21 cellular contexts compared by ENCODE assay signal in genomic region chr17:18121201-18121600, GRCh38. TPM values are rescaled to one million over a fixed set of nuclear protein-coding genes. Genes with fewer than 3 reads are reported as not detected.
DNase-seq lines count a peak whose midpoint lies in the region; ATAC-seq, FAIRE-seq and TF ChIP-seq lines count a peak whose summit lies in the region.
"Had no signal": no experiment of that assay in that cellular context is flagged by ENCODE, and none has a peak within 500 bp of the region (broad histone marks: within the 10 kb centered on the region; RNA-seq: fewer than 3 reads in every experiment).

No MANE protein-coding gene starts in this region.

- no peak overlapping the region for H3K4me3 Mint-ChIP-seq in stimulated activated naive CD8-positive, alpha-beta T cell treated with anti-CD3 and anti-CD28 coated beads, Interleukin-15, amount 100 ng/mL, for 72 hours
- H3K4me3 Mint-ChIP-seq: B cell; CD4-positive, alpha-beta T cell; CD8-positive, alpha-beta T cell had no signal

- H2AFZ ChIP-seq in H1 (ENCODE audit: low read length): no peak overlapping the region
- H2AFZ ChIP-seq in MM.1S (ENCODE audit: low read length): no peak overlapping the region

- H3K23ac ChIP-seq in H1 (ENCODE audit: insufficient read length): no peak overlapping the region

- H2BK15ac ChIP-seq in H1 (ENCODE audit: low read length): no peak overlapping the region

- H3K9ac ChIP-seq in H1 (replicated peaks in 1 of 4; ENCODE audit: extremely low read depth in 1 of 4, low read depth in 3 of 4, low read length in 3 of 4): no peak overlapping the region
- no peak overlapping the region for H3K9ac ChIP-seq in MM.1S (ENCODE audit: low read length)
- H3K9ac ChIP-seq: BLaER1 treated with 17β-estradiol and CSF1 and Interleukin-3, amounts not matched to agents 10 nM and 100 nM had no signal

- no peak overlapping the region for H3K18ac ChIP-seq in H1 (ENCODE audit: extremely low read depth, low read length)

- no peak overlapping the region for H3K56ac ChIP-seq in H1 (replicated peaks; ENCODE audit: insufficient read length, low read depth, low read length)

- no peak overlapping the region for H2BK20ac ChIP-seq in H1 (ENCODE audit: low read length)

- no peaks in the 10 kb centered on the region for H3K4me1 Mint-ChIP-seq in stimulated activated naive CD8-positive, alpha-beta T cell treated with anti-CD3 and anti-CD28 coated beads, Interleukin-15, amount 100 ng/mL, for 72 hours
- H3K4me1 Mint-ChIP-seq: B cell had no signal

- H3K4me2 ChIP-seq in H1 (ENCODE audit: insufficient read depth in 1 of 2, low read depth in 2 of 2, low read length in 2 of 2) (no peak overlapping the region), MM.1S (ENCODE audit: low read depth, low read length) (no peak overlapping the region)
- H3K4me2 ChIP-seq: A549; BLaER1 treated with 17β-estradiol and CSF1 and Interleukin-3, amounts not matched to agents 10 nM and 100 nM had no signal

- POLR2A ChIA-PET in H1 (lab: Charles Lee; ENCODE audit: partially characterized antibody): interaction anchor here (0.7 to 1.7 kb wide), 3 partner anchors 11 to 50 kb away, joined by 3 to 7 read pairs (median 3); no protein-coding TSS in a partner anchor

- H2BK120ac ChIP-seq in H1 (replicated peaks; ENCODE audit: low read depth, low read length): no peak overlapping the region

- no peak for TF ChIP-seq CTCF in H1 (IDR thresholded peaks at IDR 0.05; ENCODE audit: control extremely low read depth in 1 of 3, insufficient read depth in 1 of 3, low read depth in 1 of 3, low read length in 3 of 3)
- TF ChIP-seq CTCF in MM.1S (IDR thresholded peaks at IDR 0.05; ENCODE audit: low read length): no peak

- H3K4me1 ChIP-seq in H1 (replicated peaks in 1 of 4; ENCODE audit: control insufficient read depth in 3 of 4, insufficient read depth in 4 of 4, low read length in 3 of 4) (no peaks in the 10 kb centered on the region), MM.1S (ENCODE audit: low read length) (no peaks in the 10 kb centered on the region)
- H3K4me1 ChIP-seq: A549; BLaER1 treated with 17β-estradiol and CSF1 and Interleukin-3, amounts not matched to agents 10 nM and 100 nM; Caco-2 had no signal

- no peaks in the 10 kb centered on the region for H3K9me2 ChIP-seq in MM.1S (replicated peaks; ENCODE audit: insufficient read depth, low read length)

- H2AK5ac ChIP-seq in H1 (ENCODE audit: low read depth, low read length): no peak overlapping the region

- H3K9me3 Mint-ChIP-seq in stimulated activated naive CD8-positive, alpha-beta T cell treated with anti-CD3 and anti-CD28 coated beads, Interleukin-15, amount 100 ng/mL, for 72 hours: peaks cover 0 to 8% of the 10 kb centered on the region in 2 donors

- FAIRE-seq in H1 (lab: Jason Lieb, UNC): no peak
- FAIRE-seq: A549, D721Med, G401.6, GM12891, GM19239 had no signal

- no peak overlapping the region for H4K8ac ChIP-seq in H1 (ENCODE audit: extremely low read depth, insufficient read depth, low read length)

- no peak overlapping the region for H3K4ac ChIP-seq in H1 (replicated peaks; ENCODE audit: insufficient read length, low read depth, low read length)

- H3K27me3 ChIP-seq in H1 (replicated peaks in 1 of 4; ENCODE audit: control insufficient read depth in 3 of 4, extremely low read depth in 1 of 4, insufficient read depth in 3 of 4, low read length in 3 of 4) (no peaks in the 10 kb centered on the region), MM.1S (replicated peaks; ENCODE audit: insufficient read depth, low read length) (peaks cover 4% of the 10 kb centered on the region; the same call in 1 of the 2 replicates)
- H3K27me3 ChIP-seq: BLaER1 treated with 17β-estradiol and CSF1 and Interleukin-3, amounts not matched to agents 10 nM and 100 nM had no signal

- H3K79me1 ChIP-seq in H1 (ENCODE audit: low read depth, low read length): no peaks in the 10 kb centered on the region

- ATAC-seq in stimulated activated naive CD8-positive, alpha-beta T cell treated with anti-CD3 and anti-CD28 coated beads, Interleukin-15, amount 100 ng/mL, for 72 hours: peak; percentile 43
- no peak for ATAC-seq in stimulated activated naive CD8-positive, alpha-beta T cell treated with anti-CD3 and anti-CD28 coated beads, Interleukin-15, Interleukin-2, amounts not matched to agents 100 U/mL and 50 U/mL, for 24 hours
- ATAC-seq in HG02884 (IDR thresholded peaks at IDR 0.05; ENCODE audit: unreplicated experiment): no peak
- ATAC-seq: A549; CD8-positive, alpha-beta T cell had no signal

- TF ChIP-seq EP300 in H1 (IDR thresholded peaks at IDR 0.05; ENCODE audit: borderline replicate concordance in 1 of 2, low read depth in 2 of 2, low read length in 2 of 2): no peak

- H3K27ac ChIP-seq in H1 (ENCODE audit: low read depth, low read length) (no peak overlapping the region), MM.1S (ENCODE audit: low read length) (no peak overlapping the region)
- H3K27ac ChIP-seq: 22Rv1; A549; BLaER1 treated with 17β-estradiol and CSF1 and Interleukin-3, amounts not matched to agents 10 nM and 100 nM; C4-2B had no signal

- no peaks in the 10 kb centered on the region for H4K20me1 ChIP-seq in H1 (replicated peaks in 1 of 2; ENCODE audit: control insufficient read depth in 1 of 2, insufficient read depth in 2 of 2, low read length in 2 of 2)
- H4K20me1 ChIP-seq in MM.1S (ENCODE audit: insufficient read depth, low read length): no peaks in the 10 kb centered on the region
- H4K20me1 ChIP-seq: BLaER1 treated with 17β-estradiol and CSF1 and Interleukin-3, amounts not matched to agents 10 nM and 100 nM had no signal

- no peaks in the 10 kb centered on the region for H3K27me3 Mint-ChIP-seq in stimulated activated naive CD8-positive, alpha-beta T cell treated with anti-CD3 and anti-CD28 coated beads, Interleukin-15, amount 100 ng/mL, for 72 hours
- H3K27me3 Mint-ChIP-seq: B cell; CD4-positive, alpha-beta T cell had no signal

- no peaks in the 10 kb centered on the region for H3K23me2 ChIP-seq in H1 (ENCODE audit: low read depth, low read length)

- H3K4me3 ChIP-seq in H1 (ENCODE audit: extremely low read depth in 1 of 4, insufficient read depth in 2 of 4, low read depth in 3 of 4, low read length in 4 of 4) (no peak overlapping the region), MM.1S (ENCODE audit: low read length) (no peak overlapping the region)
- H3K4me3 ChIP-seq: A549; BLaER1 treated with 17β-estradiol and CSF1 and Interleukin-3, amounts not matched to agents 10 nM and 100 nM had no signal

- TF ChIP-seq POLR2A in H1 (IDR thresholded peaks at IDR 0.05; ENCODE audit: control extremely low read depth in 1 of 2, low read depth in 2 of 2, low read length in 2 of 2): no peak

- H3K79me2 ChIP-seq in H1 (ENCODE audit: control insufficient read depth in 1 of 2, insufficient read depth in 2 of 2, low read length in 2 of 2) (no peaks in the 10 kb centered on the region), MM.1S (ENCODE audit: low read length) (no peaks in the 10 kb centered on the region)

- no peak overlapping the region for H3K27ac Mint-ChIP-seq in stimulated activated naive CD8-positive, alpha-beta T cell treated with anti-CD3 and anti-CD28 coated beads, Interleukin-15, amount 100 ng/mL, for 72 hours
- H3K27ac Mint-ChIP-seq: B cell; CD4-positive, alpha-beta T cell; CD8-positive, alpha-beta T cell had no signal

- CTCF ChIA-PET in H1 (lab: Charles Lee; ENCODE audit: partially characterized antibody): interaction anchor here (0.6 to 2.1 kb wide), 3 partner anchors 20 to 43 kb away, joined by 3 to 7 read pairs (median 4); no protein-coding TSS in a partner anchor

- H3K36me3 ChIP-seq in H1 (ENCODE audit: control insufficient read depth in 2 of 4, insufficient read depth in 4 of 4, low read length in 3 of 4) (peaks cover 0 to 4% (median 0%) of the 10 kb centered on the region in 4 experiments; a peak in 1 of 8 replicates), MM.1S (replicated peaks; ENCODE audit: insufficient read depth, low read length) (no peaks in the 10 kb centered on the region)
- H3K36me3 ChIP-seq: BLaER1 treated with 17β-estradiol and CSF1 and Interleukin-3, amounts not matched to agents 10 nM and 100 nM had no signal

- TF ChIP-seq RAD21 in H1 (IDR thresholded peaks at IDR 0.05 in 1 of 2, conservative IDR thresholded peaks at IDR 0.05 in 1 of 2; ENCODE audit: low read depth in 2 of 2, low read length in 2 of 2): no peak

- no peak overlapping the region for H2BK12ac ChIP-seq in H1 (ENCODE audit: low read depth, low read length)

- no peak overlapping the region for H2BK5ac ChIP-seq in H1 (ENCODE audit: low read depth, low read length)

- H4K5ac ChIP-seq in H1 (ENCODE audit: insufficient read length, low read depth, low read length): no peak overlapping the region

- no peak overlapping the region for H4K91ac ChIP-seq in H1 (replicated peaks; ENCODE audit: insufficient read length, low read length)

- peaks cover 10 to 24% of the 10 kb centered on the region in 2 experiments for H3K9me3 ChIP-seq in H1 (ENCODE audit: insufficient read depth in 2 of 2, low read depth in 1 of 2, low read length in 1 of 2)
- no peaks in the 10 kb centered on the region for H3K9me3 ChIP-seq in MM.1S (replicated peaks; ENCODE audit: insufficient read depth, low read length)

- no peaks in the 10 kb centered on the region for H3F3A ChIP-seq in MM.1S (ENCODE audit: insufficient read depth, low read length)

- no peak overlapping the region for H3K14ac ChIP-seq in H1 (ENCODE audit: insufficient read length)

- WGBS in H1 (ENCODE audit: extremely low coverage in 1 of 2, insufficient coverage in 1 of 2, insufficient read length in 1 of 2, insufficient replicate concordance in 2 of 2, low coverage in 1 of 2, low lambda C conversion rate in 2 of 2, missing lambda C conversion rate in 1 of 2), 2 experiments: 86% methylated on average over 23 of the region's 43 CpGs; no CpG with 5 or more reads in 1 of the 2 experiments

- no peak for DNase-seq in stimulated activated naive CD8-positive, alpha-beta T cell treated with anti-CD3 and anti-CD28 coated beads, Interleukin-15, amount 100 ng/mL, for 72 hours
- DNase-seq in stimulated activated naive CD8-positive, alpha-beta T cell treated with anti-CD3 and anti-CD28 coated beads, Interleukin-15, Interleukin-2, amounts not matched to agents 100 U/mL and 50 U/mL, for 24 hours: no peak
- no peak for DNase-seq in H1 (ENCODE audit: low read depth in 1 of 2, low spot score in 2 of 2)
- no peak for DNase-seq in MM.1S
- DNase-seq: AML-193; Caco-2; Calu3; CD4-positive, alpha-beta T cell; CD8-positive, alpha-beta T cell; DMS79 treated with DMSO at 0.1 percent for 48 hours; GF-D8 had no signal

RNA-seq across cellular contexts. Expression of gene MYO15A, which starts 12.6 kb away (rescaled TPM):
- 1.5 and 1.6 TPM in 2 replicates for total RNA-seq in H1 (2021; fragmentation: NEBNext Ultra II Directional; extraction: Animal tissue kit (Norgen Biotek cat#: 25700))
- polyA plus RNA-seq in H1 (2011; rRNA removed): 4.2 and 5.5 TPM in 2 replicates
- polyA plus RNA-seq in H1 (2011; cell fraction: cytosol; rRNA removed): 5.4 TPM
- 22.4 TPM for polyA plus RNA-seq in H1 (2011; cell fraction: nucleus; rRNA removed)
- polyA plus RNA-seq in H1 (2012, experiment 1 of 2): 2.0 to 4.0 TPM (median 3.2 TPM) in 4 replicates
- 1.1 TPM for polyA plus RNA-seq in H1 (2012, experiment 2 of 2)
- polyA plus RNA-seq in H1 (2013, experiment 1 of 2): 1.2 TPM
- 0.94 TPM for polyA plus RNA-seq in H1 (2013, experiment 2 of 2)
- polyA minus RNA-seq in H1 (2011; rRNA and poly(A)+ RNA removed): 1.7 and 3.2 TPM in 2 replicates
- polyA minus RNA-seq in H1 (2011; cell fraction: cytosol; rRNA and poly(A)+ RNA removed): 1.7 TPM
- polyA minus RNA-seq in H1 (2011; cell fraction: nucleus; rRNA and poly(A)+ RNA removed): 7.4 TPM
- total RNA-seq: Caco-2 had no signal

RNA-seq across cellular contexts. Expression of gene DRG2, which starts 33.5 kb away (rescaled TPM):
- total RNA-seq in H1 (2021; fragmentation: NEBNext Ultra II Directional; extraction: Animal tissue kit (Norgen Biotek cat#: 25700)): 44.6 and 50.1 TPM in 2 replicates
- polyA plus RNA-seq in H1 (2011; rRNA removed): 47.8 and 57.5 TPM in 2 replicates
- 53.2 TPM for polyA plus RNA-seq in H1 (2011; cell fraction: cytosol; rRNA removed)
- polyA plus RNA-seq in H1 (2011; cell fraction: nucleus; rRNA removed): 84.6 TPM
- polyA plus RNA-seq in H1 (2012, experiment 1 of 2): 45.5 to 54.2 TPM (median 52.2 TPM) in 4 replicates
- 67.7 TPM for polyA plus RNA-seq in H1 (2012, experiment 2 of 2)
- 29.2 TPM for polyA plus RNA-seq in H1 (2013, experiment 1 of 2)
- 27.1 TPM for polyA plus RNA-seq in H1 (2013, experiment 2 of 2)
- polyA minus RNA-seq in H1 (2011; rRNA and poly(A)+ RNA removed): 45.4 and 60.9 TPM in 2 replicates
- polyA minus RNA-seq in H1 (2011; cell fraction: cytosol; rRNA and poly(A)+ RNA removed): 29.4 TPM
- polyA minus RNA-seq in H1 (2011; cell fraction: nucleus; rRNA and poly(A)+ RNA removed): 70.4 TPM
